ENCODE assay signal across 8 cellular contexts in genomic region chr1:45340816-45341215, GRCh38. TPM values are rescaled to one million over a fixed set of nuclear protein-coding genes. Genes with fewer than 3 reads are reported as not detected.
DNase-seq lines count a peak whose midpoint lies in the region; ATAC-seq and TF ChIP-seq lines count a peak whose summit lies in the region.

No MANE protein-coding gene starts in this region.

- peaks cover 19% of the 10 kb centered on the region for H3K4me1 ChIP-seq in Panc1 (ENCODE audit: control insufficient read depth, insufficient read depth, low read length)

- H3K9me3 Mint-ChIP-seq in effector memory CD8-positive, alpha-beta T cell: no peaks in the 10 kb centered on the region
- H3K9me3 Mint-ChIP-seq in neural crest cell: no peaks in the 10 kb centered on the region

- peaks cover 44% of the 10 kb centered on the region for H3K36me3 Mint-ChIP-seq in effector memory CD8-positive, alpha-beta T cell (ENCODE audit: insufficient read depth)
- peaks cover 20% of the 10 kb centered on the region for H3K36me3 Mint-ChIP-seq in neural crest cell (ENCODE audit: low read depth)

- peak overlapping the region; percentile 97 to 98 for H3K4me3 Mint-ChIP-seq in effector memory CD8-positive, alpha-beta T cell
- peak overlapping the region; percentile 97 for H3K4me3 Mint-ChIP-seq in neural crest cell

- peaks cover 14% of the 10 kb centered on the region for H3K36me3 ChIP-seq in Panc1 (ENCODE audit: control insufficient read depth, insufficient read depth, low read length)

- peak; percentile 66 for DNase-seq in activated CD8-positive, alpha-beta memory T cell treated with anti-CD3 and anti-CD28 coated beads, Interleukin-2, amount 50 U/mL, for 48 hours
- no peak for DNase-seq in activated CD8-positive, alpha-beta memory T cell treated with anti-CD3 and anti-CD28 coated beads for 24 hours
- DNase-seq in Panc1 (ENCODE audit: low read depth, low spot score): no peak
- DNase-seq in effector memory CD8-positive, alpha-beta T cell: no peak
- DNase-seq in neural crest cell (ENCODE audit: low read depth, low spot score): no peak
- no peak for DNase-seq in occipital lobe (lab: John Stamatoyannopoulos, UW)
- no peak for DNase-seq in cerebellar nuclear complex (lab: John Stamatoyannopoulos, UW)
- DNase-seq in NCI-H526 treated with DMSO at 0.1 percent for 48 hours (lab: John Stamatoyannopoulos, UW): no peak

- H3K27ac ChIP-seq in Panc1 (ENCODE audit: low read length): peak overlapping the region; percentile 98

- no TSS peak for BruUV-seq in Panc1 (replicated peaks; lab: Mats Ljungman, UMichigan)

- no peak for TF ChIP-seq CTCF in Panc1 (IDR thresholded peaks at IDR 0.05)
- no peak for TF ChIP-seq CTCF in neural crest cell (conservative IDR thresholded peaks at IDR 0.05)

- H3K27ac Mint-ChIP-seq in effector memory CD8-positive, alpha-beta T cell: peak overlapping the region; percentile 92 to 98
- H3K27ac Mint-ChIP-seq in neural crest cell (ENCODE audit: unreplicated experiment): peak overlapping the region; percentile 79

- H3K27me3 ChIP-seq in Panc1 (ENCODE audit: control insufficient read depth, insufficient read depth, low read length): no peaks in the 10 kb centered on the region

- POLR2A ChIA-PET in Panc1 (lab: Charles Lee): interaction anchor here (0.6 to 0.7 kb wide), 3 partner anchors 62 to 610 kb away, joined by 3 to 4 read pairs (median 4); no protein-coding TSS in a partner anchor

- peak overlapping the region; percentile 89 to 90 for H3K4me3 ChIP-seq in Panc1 (ENCODE audit: low read depth in 2 of 2, low read length in 2 of 2)

- CTCF ChIA-PET in Panc1 (lab: Charles Lee): interaction anchor here (0.6 to 2.0 kb wide), 3 partner anchors 38 to 346 kb away, joined by 3 to 10 read pairs (median 5); no protein-coding TSS in a partner anchor

- H3K9me3 ChIP-seq in Panc1 (ENCODE audit: control insufficient read depth, insufficient read depth, low read depth, low read length): no peaks in the 10 kb centered on the region

- no peak for ATAC-seq in Panc1
- ATAC-seq in effector memory CD8-positive, alpha-beta T cell (replicated peaks): no peak

- no peaks in the 10 kb centered on the region for H3K27me3 Mint-ChIP-seq in effector memory CD8-positive, alpha-beta T cell
- H3K27me3 Mint-ChIP-seq in neural crest cell (ENCODE audit: low read depth): no peaks in the 10 kb centered on the region

- H3K4me1 Mint-ChIP-seq in effector memory CD8-positive, alpha-beta T cell (ENCODE audit: low read depth in 2 of 2): peaks cover 41 to 45% of the 10 kb centered on the region in 2 donors
- peaks cover 32% of the 10 kb centered on the region for H3K4me1 Mint-ChIP-seq in neural crest cell

- intact Hi-C loops in Panc1 (cut with micrococcal nuclease; ENCODE audit: unreplicated experiment): no loop called here

- in situ Hi-C loops in Panc1 (cut with HindIII; ENCODE audit: low pct_unique_long_range_greater_than_20kb, low sequenced_read_pairs): no loop called here

RNA-seq across cellular contexts. Expression of gene MUTYH, which starts 0.6 kb away (rescaled TPM):
- total RNA-seq in Panc1 (2021; ENCODE audit: unreplicated experiment) (40.8 TPM), neural crest cell (61.9 and 68.2 TPM in 2 replicates), occipital lobe (23.2 TPM)
- polyA plus RNA-seq in Panc1 (2012; ENCODE audit: insufficient read length): 36.4 TPM

RNA-seq across cellular contexts. Expression of gene TOE1, which starts 0.8 kb away (rescaled TPM):
- 14.3 TPM for total RNA-seq in Panc1 (2021; ENCODE audit: unreplicated experiment)
- 14.9 TPM for polyA plus RNA-seq in Panc1 (2012; ENCODE audit: insufficient read length)
- total RNA-seq in neural crest cell: 26.7 and 28.8 TPM in 2 replicates
- total RNA-seq in occipital lobe: 5.1 TPM

RNA-seq across cellular contexts. Expression of gene HPDL, which starts 14.1 kb away (rescaled TPM):
- total RNA-seq in Panc1 (2021; ENCODE audit: unreplicated experiment) (1.9 TPM), neural crest cell (10.6 and 11.6 TPM in 2 replicates), occipital lobe (0.62 TPM)
- polyA plus RNA-seq in Panc1 (2012; ENCODE audit: insufficient read length): 2.1 TPM
